In genomic region chr3:123202451-123202850, GRCh38 we compare ENCODE assay signal across 2 cellular contexts.
TF ChIP-seq lines count a peak whose summit lies in the region.

No MANE protein-coding gene starts in this region.

TF ChIP-seq in GM23338, 12 proteins besides CTCF, POLR2A, EP300 and RAD21:
- no peak for TF ChIP-seq ZNF462 (CRISPR knock-in tag; IDR thresholded peaks at IDR 0.05)
- no peak for TF ChIP-seq REST (IDR thresholded peaks at IDR 0.05; ENCODE audit: unreplicated experiment)
- TF ChIP-seq STAT1 (IDR thresholded peaks at IDR 0.05; ENCODE audit: unreplicated experiment): no peak
- TF ChIP-seq CREB1 (CRISPR knock-in tag; IDR thresholded peaks at IDR 0.05; ENCODE audit: low read depth): no peak
- no peak for TF ChIP-seq ZNF114 (CRISPR knock-in tag; IDR thresholded peaks at IDR 0.05)

TF ChIP-seq in WTC11, 78 proteins besides CTCF, POLR2A, EP300 and RAD21 (continued from another document):
- no peak for TF ChIP-seq HMGXB4 (CRISPR knock-in tag; IDR thresholded peaks at IDR 0.05)
- no peak for TF ChIP-seq ATF3 (CRISPR knock-in tag; conservative IDR thresholded peaks at IDR 0.05)
- TF ChIP-seq ZNF232 (CRISPR knock-in tag; IDR thresholded peaks at IDR 0.05): no peak
- no peak for TF ChIP-seq ERG (CRISPR knock-in tag; IDR thresholded peaks at IDR 0.05)
- no peak for TF ChIP-seq CREM (CRISPR knock-in tag; IDR thresholded peaks at IDR 0.05)
- no peak for TF ChIP-seq SMAD3 (CRISPR knock-in tag; IDR thresholded peaks at IDR 0.05; ENCODE audit: borderline replicate concordance)
- TF ChIP-seq NFATC4 (CRISPR knock-in tag; IDR thresholded peaks at IDR 0.05): no peak
- TF ChIP-seq CBFB (CRISPR knock-in tag; IDR thresholded peaks at IDR 0.05; ENCODE audit: low read depth): no peak
- TF ChIP-seq ATF1 (CRISPR knock-in tag; IDR thresholded peaks at IDR 0.05): no peak
